Comparison of ENCODE assay signal across 8 cellular contexts in the genomic region with DNA sequence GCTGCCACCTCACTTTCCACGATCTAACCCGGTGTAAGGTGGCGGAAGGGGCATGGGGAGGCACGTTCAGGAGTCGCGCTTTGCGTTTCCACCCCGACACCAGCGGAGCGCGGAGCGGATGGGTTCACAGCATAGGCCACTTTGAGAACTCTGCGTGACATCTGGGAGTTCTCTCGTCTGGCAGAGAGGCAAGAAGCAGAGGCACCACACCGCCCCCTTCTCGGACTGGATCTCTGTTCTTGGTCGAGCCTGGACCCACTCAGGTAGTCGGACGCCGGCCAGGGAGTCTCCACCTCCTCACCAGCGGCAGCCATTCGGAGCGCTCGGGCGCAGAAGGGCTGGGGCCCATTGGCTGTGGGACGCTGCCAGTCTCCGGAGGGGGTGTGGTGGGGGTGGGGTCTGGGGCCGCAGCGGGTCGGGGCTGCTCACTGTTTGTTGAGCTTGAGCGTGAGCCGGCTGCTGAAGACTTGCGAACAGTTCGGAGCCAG. TPM values are rescaled to one million over a fixed set of nuclear protein-coding genes. Genes with fewer than 3 reads are reported as not detected.
DNase-seq lines count a peak whose midpoint lies in the region; ATAC-seq and TF ChIP-seq lines count a peak whose summit lies in the region.

Gene DACH2 (plus strand): TSS at position 428 of the 488 bp plus-strand sequence.

- H3K4me3 ChIP-seq in coronary artery (peak within 1 kb of the TSS; percentile 60), kidney epithelial cell (ENCODE audit: low read depth, low read length) (peak within 1 kb of the TSS; percentile 39)

- H3K27me3 ChIP-seq in kidney epithelial cell (ENCODE audit: control insufficient read depth, insufficient read depth, low read length) = peaks cover 12% of the 10 kb centered on the region

- DNase-seq in AG08396 (ENCODE audit: low spot score) (peak; percentile 81), T-helper 2 cell (peak in 3 of 5 experiments; percentile 3 to 56 (median 15)), coronary artery (ENCODE audit: low spot score) (peak; percentile 78), kidney epithelial cell (ENCODE audit: low read depth) (peak; percentile 7), smooth muscle cell of the brain vasculature (ENCODE audit: low read depth, low spot score) (peak; percentile 26), H4 (ENCODE audit: low spot score) (no peak)

- no peaks in the 10 kb centered on the region for H3K36me3 ChIP-seq in kidney epithelial cell (ENCODE audit: control insufficient read depth, insufficient read depth, low read length)

- ATAC-seq in GM19438 (IDR thresholded peaks at IDR 0.05; ENCODE audit: low read depth, unreplicated experiment) (peak; percentile 95), HG03521 (IDR thresholded peaks at IDR 0.05; ENCODE audit: unreplicated experiment) (peak; percentile 99)

- no peak within 1 kb of the TSS for H3K27ac ChIP-seq in coronary artery

- TF ChIP-seq CTCF in coronary artery (IDR thresholded peaks at IDR 0.05) (no peak), kidney epithelial cell (IDR thresholded peaks at IDR 0.05; ENCODE audit: insufficient read depth, low read length, poor library complexity, severe bottlenecking) (no peak)

RNA-seq across cellular contexts. Expression of gene DACH2, which starts in this region (rescaled TPM):
- 0.13 and 0.27 TPM in 2 replicates for total RNA-seq in kidney epithelial cell
- not detected in 2 replicates for total RNA-seq in H4 (2014; rRNA removed; shearing (Covaris generic))

Comparison
In these comparisons a context has a peak if more than half of its experiments do, and no peak if none do; other contexts are left out.
1. Peak in DNase-seq and H3K4me3 ChIP-seq in kidney epithelial cell; RNA of the gene not detected or under 1 TPM.